17 cellular contexts compared by ENCODE assay signal in genomic region chr11:129067454-129067853, GRCh38.
DNase-seq lines count a peak whose midpoint lies in the region; ATAC-seq, FAIRE-seq and TF ChIP-seq lines count a peak whose summit lies in the region.
"Had no signal": no experiment of that assay in that cellular context is flagged by ENCODE, and none has a peak within 500 bp of the region (broad histone marks: within the 10 kb centered on the region; RNA-seq: fewer than 3 reads in every experiment).

No MANE protein-coding gene starts in this region.

- H3K4me1 ChIP-seq in HCT116 (ENCODE audit: control insufficient read depth in 1 of 2, insufficient read depth in 2 of 2, low read length in 2 of 2) = peaks cover 0 to 10% of the 10 kb centered on the region in 2 experiments; a peak in 2 of 4 replicates
- no peaks in the 10 kb centered on the region for H3K4me1 ChIP-seq in Panc1 (ENCODE audit: control insufficient read depth, insufficient read depth, low read length)
- peaks cover 9% of the 10 kb centered on the region for H3K4me1 ChIP-seq in foreskin keratinocyte
- no peaks in the 10 kb centered on the region for H3K4me1 ChIP-seq in A673 (ENCODE audit: insufficient read depth, low read length, poor library complexity, severe bottlenecking)

- no peak overlapping the region for H2AFZ ChIP-seq in HCT116 (ENCODE audit: low read depth, low read length, poor library complexity, severe bottlenecking)

- no peaks in the 10 kb centered on the region for H3K9me2 ChIP-seq in HCT116 (ENCODE audit: insufficient read depth)

- H3K9me3 ChIP-seq in HCT116 (ENCODE audit: control insufficient read depth in 1 of 2, insufficient read depth in 1 of 2, low read depth in 1 of 2, low read length in 2 of 2) = no peaks in the 10 kb centered on the region
- H3K9me3 ChIP-seq in Panc1 (ENCODE audit: control insufficient read depth, insufficient read depth, low read depth, low read length) = no peaks in the 10 kb centered on the region
- no peaks in the 10 kb centered on the region for H3K9me3 ChIP-seq in A673 (ENCODE audit: low read depth, low read length, poor library complexity, severe bottlenecking)
- H3K9me3 ChIP-seq: A549, HAP-1 had no signal

- H3K27ac ChIP-seq in HCT116 (ENCODE audit: low read depth, low read length) = no peak overlapping the region
- H3K27ac ChIP-seq in Panc1 (ENCODE audit: low read length) = peak overlapping the region; percentile 3; the same call in 1 of the 2 replicates
- no peak overlapping the region for H3K27ac ChIP-seq in foreskin keratinocyte
- H3K27ac ChIP-seq in A673 (ENCODE audit: low read depth, low read length, poor library complexity, severe bottlenecking) = no peak overlapping the region
- H3K27ac ChIP-seq: A549 had no signal

- peak overlapping the region; percentile 18; the same call in 1 of the 2 replicates for H3K4me2 ChIP-seq in HCT116 (ENCODE audit: low read length)
- H3K4me2 ChIP-seq: A549 had no signal

- POLR2A ChIA-PET in HCT116 (lab: Charles Lee) (no interaction called here), Panc1 (lab: Charles Lee) (no interaction called here), A673 (lab: Charles Lee; ENCODE audit: low non-redundant PET) (interaction anchor here (0.7 kb wide), 1 partner anchor 30 kb away, joined by 3 read pairs; no protein-coding TSS in a partner anchor)

- H4K20me1 ChIP-seq in HCT116 (ENCODE audit: insufficient read depth) = no peaks in the 10 kb centered on the region

- H3K79me2 ChIP-seq in HCT116 (ENCODE audit: insufficient read depth, low read length) = no peaks in the 10 kb centered on the region

- TF ChIP-seq CTCF in HCT116 (IDR thresholded peaks at IDR 0.05 in 2 of 3, conservative IDR thresholded peaks at IDR 0.05 in 1 of 3; ENCODE audit: borderline replicate concordance in 1 of 3, insufficient read depth in 1 of 3, low read depth in 2 of 3, low read length in 2 of 3) (no peak), Panc1 (IDR thresholded peaks at IDR 0.05) (no peak), bronchial epithelial cell (IDR thresholded peaks at IDR 0.05; ENCODE audit: insufficient read depth, low read length, severe bottlenecking) (no peak), foreskin keratinocyte (conservative IDR thresholded peaks at IDR 0.05) (no peak), A673 (conservative IDR thresholded peaks at IDR 0.05; ENCODE audit: low read depth, low read length) (no peak)

- RAD21 ChIA-PET in HCT116 (lab: Charles Lee; ENCODE audit: low non-redundant PET in 1 of 2, low total read pairs in 2 of 2, uncharacterized antibody in 2 of 2, unreplicated experiment in 2 of 2) = no interaction called here

- no peak for FAIRE-seq in bronchial epithelial cell (lab: Jason Lieb, UNC)
- FAIRE-seq: A549, GM19239, H1 had no signal

- no peak overlapping the region for H3K9ac ChIP-seq in HCT116 (ENCODE audit: low read length)

- no peaks in the 10 kb centered on the region; a peak in 1 of 4 replicates for H3K36me3 ChIP-seq in HCT116 (ENCODE audit: control insufficient read depth in 1 of 2, insufficient read depth in 2 of 2, low read length in 2 of 2)
- H3K36me3 ChIP-seq in Panc1 (ENCODE audit: control insufficient read depth, insufficient read depth, low read length) = peaks cover 2% of the 10 kb centered on the region; the same call in 1 of the 2 replicates
- H3K36me3 ChIP-seq in bronchial epithelial cell (ENCODE audit: control insufficient read depth, insufficient read depth, low read length) = no peaks in the 10 kb centered on the region
- H3K36me3 ChIP-seq in A673 (ENCODE audit: insufficient read depth, low read length, poor library complexity, severe bottlenecking) = no peaks in the 10 kb centered on the region
- H3K36me3 ChIP-seq: HAP-1 had no signal

- in situ Hi-C loops in Panc1 (cut with HindIII; ENCODE audit: low pct_unique_long_range_greater_than_20kb, low sequenced_read_pairs) = no loop called here

- H3K4me3 ChIP-seq in HCT116 (replicated peaks in 1 of 2; ENCODE audit: low read depth in 1 of 2, low read length in 2 of 2) = no peak overlapping the region
- no peak overlapping the region for H3K4me3 ChIP-seq in Panc1 (ENCODE audit: low read depth in 2 of 2, low read length in 2 of 2)
- H3K4me3 ChIP-seq in bronchial epithelial cell (ENCODE audit: low read depth, low read length) = no peak overlapping the region
- no peak overlapping the region for H3K4me3 ChIP-seq in A673 (ENCODE audit: low read depth, low read length, poor library complexity, severe bottlenecking)
- H3K4me3 ChIP-seq: A549, HAP-1 had no signal

- intact Hi-C loops in HCT116 (cut with micrococcal nuclease) (no loop called here), Panc1 (cut with micrococcal nuclease; ENCODE audit: unreplicated experiment) (no loop called here), A673 (cut with micrococcal nuclease; ENCODE audit: unreplicated experiment) (no loop called here)

- no peaks in the 10 kb centered on the region for H3K27me3 ChIP-seq in HCT116 (ENCODE audit: insufficient read depth, low read length)
- H3K27me3 ChIP-seq in Panc1 (ENCODE audit: control insufficient read depth, insufficient read depth, low read length) = no peaks in the 10 kb centered on the region
- H3K27me3 ChIP-seq in bronchial epithelial cell (ENCODE audit: control insufficient read depth, insufficient read depth, low read length) = no peaks in the 10 kb centered on the region
- no peaks in the 10 kb centered on the region for H3K27me3 ChIP-seq in foreskin keratinocyte
- H3K27me3 ChIP-seq in A673 (replicated peaks; ENCODE audit: insufficient read depth, low read depth, low read length, poor library complexity) = no peaks in the 10 kb centered on the region

- TF ChIP-seq POLR2A in HCT116 (IDR thresholded peaks at IDR 0.05; ENCODE audit: borderline replicate concordance, extremely low read depth, insufficient read depth, insufficient read length) = no peak

- DNase-seq in HCT116 (ENCODE audit: low read depth, low spot score) (no peak), Panc1 (ENCODE audit: low read depth, low spot score) (no peak), bronchial epithelial cell (ENCODE audit: low read depth) (peak; percentile 68), foreskin keratinocyte (peak in 1 of 2 donors; percentile 41), NAMALWA (ENCODE audit: low spot score) (no peak), A673 (ENCODE audit: low spot score) (no peak), ecto neural progenitor cell (ENCODE audit: low spot score) (no peak)
- DNase-seq: CD8-positive, alpha-beta T cell; COR-L47; DMS153; DMS79 treated with DMSO at 0.1 percent for 48 hours; GF-D8 had no signal

- TF ChIP-seq RAD21 in HCT116 (IDR thresholded peaks at IDR 0.05; ENCODE audit: low read depth) = no peak

- ATAC-seq in HCT116 = no peak
- no peak for ATAC-seq in Panc1
- ATAC-seq in foreskin keratinocyte = peak; percentile 72
- no peak for ATAC-seq in HG03571 (IDR thresholded peaks at IDR 0.05; ENCODE audit: unreplicated experiment)
- ATAC-seq: A549; CD8-positive, alpha-beta T cell had no signal

- no TSS peak for BruUV-seq in HCT116 (replicated peaks; lab: Mats Ljungman, UMichigan)
- no TSS peak for BruUV-seq in Panc1 (replicated peaks; lab: Mats Ljungman, UMichigan)
- BruUV-seq in A673 (replicated peaks; lab: Mats Ljungman, UMichigan) = no TSS peak

- CTCF ChIA-PET in HCT116 (lab: Charles Lee) = no interaction called here
- CTCF ChIA-PET in Panc1 (lab: Charles Lee) = no interaction called here
- CTCF ChIA-PET in A673 (lab: Charles Lee) = no interaction called here

TF ChIP-seq in HCT116, 20 proteins besides CTCF, POLR2A, EP300 and RAD21 (continues in another document):
- TF ChIP-seq SP1 (IDR thresholded peaks at IDR 0.05; ENCODE audit: low read depth) (no peak), ZFX (IDR thresholded peaks at IDR 0.05) (no peak), CBX3 (IDR thresholded peaks at IDR 0.05; ENCODE audit: low read depth) (no peak), CEBPB (IDR thresholded peaks at IDR 0.05; ENCODE audit: low read depth) (no peak), ELF1 (IDR thresholded peaks at IDR 0.05; ENCODE audit: borderline replicate concordance, low read depth) (no peak), TCF7L2 (IDR thresholded peaks at IDR 0.05; ENCODE audit: borderline replicate concordance, extremely low read depth, insufficient read depth, insufficient read length) (no peak), REST (IDR thresholded peaks at IDR 0.05; ENCODE audit: low read depth) (no peak), SIN3A (IDR thresholded peaks at IDR 0.05; ENCODE audit: low read depth) (no peak), SRF (IDR thresholded peaks at IDR 0.05; ENCODE audit: low read depth) (no peak), POLR2AphosphoS5 (IDR thresholded peaks at IDR 0.05; ENCODE audit: low read depth, low read length) (no peak)
- TF ChIP-seq, protein P1, sequence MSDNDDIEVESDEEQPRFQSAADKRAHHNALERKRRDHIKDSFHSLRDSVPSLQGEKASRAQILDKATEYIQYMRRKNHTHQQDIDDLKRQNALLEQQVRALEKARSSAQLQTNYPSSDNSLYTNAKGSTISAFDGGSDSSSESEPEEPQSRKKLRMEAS (IDR thresholded peaks at IDR 0.05) = no peak
- TF ChIP-seq, protein P2, sequence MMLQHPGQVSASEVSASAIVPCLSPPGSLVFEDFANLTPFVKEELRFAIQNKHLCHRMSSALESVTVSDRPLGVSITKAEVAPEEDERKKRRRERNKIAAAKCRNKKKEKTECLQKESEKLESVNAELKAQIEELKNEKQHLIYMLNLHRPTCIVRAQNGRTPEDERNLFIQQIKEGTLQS (IDR thresholded peaks at IDR 0.05) = no peak
